1 cellular context compared by ENCODE assay signal in genomic region chr5:98784411-98784810, GRCh38.
TF ChIP-seq lines count a peak whose summit lies in the region.

No MANE protein-coding gene starts in this region.

TF ChIP-seq in GM23338, 12 proteins besides CTCF, POLR2A, EP300 and RAD21 (continued from another document):
- TF ChIP-seq, protein P1, sequence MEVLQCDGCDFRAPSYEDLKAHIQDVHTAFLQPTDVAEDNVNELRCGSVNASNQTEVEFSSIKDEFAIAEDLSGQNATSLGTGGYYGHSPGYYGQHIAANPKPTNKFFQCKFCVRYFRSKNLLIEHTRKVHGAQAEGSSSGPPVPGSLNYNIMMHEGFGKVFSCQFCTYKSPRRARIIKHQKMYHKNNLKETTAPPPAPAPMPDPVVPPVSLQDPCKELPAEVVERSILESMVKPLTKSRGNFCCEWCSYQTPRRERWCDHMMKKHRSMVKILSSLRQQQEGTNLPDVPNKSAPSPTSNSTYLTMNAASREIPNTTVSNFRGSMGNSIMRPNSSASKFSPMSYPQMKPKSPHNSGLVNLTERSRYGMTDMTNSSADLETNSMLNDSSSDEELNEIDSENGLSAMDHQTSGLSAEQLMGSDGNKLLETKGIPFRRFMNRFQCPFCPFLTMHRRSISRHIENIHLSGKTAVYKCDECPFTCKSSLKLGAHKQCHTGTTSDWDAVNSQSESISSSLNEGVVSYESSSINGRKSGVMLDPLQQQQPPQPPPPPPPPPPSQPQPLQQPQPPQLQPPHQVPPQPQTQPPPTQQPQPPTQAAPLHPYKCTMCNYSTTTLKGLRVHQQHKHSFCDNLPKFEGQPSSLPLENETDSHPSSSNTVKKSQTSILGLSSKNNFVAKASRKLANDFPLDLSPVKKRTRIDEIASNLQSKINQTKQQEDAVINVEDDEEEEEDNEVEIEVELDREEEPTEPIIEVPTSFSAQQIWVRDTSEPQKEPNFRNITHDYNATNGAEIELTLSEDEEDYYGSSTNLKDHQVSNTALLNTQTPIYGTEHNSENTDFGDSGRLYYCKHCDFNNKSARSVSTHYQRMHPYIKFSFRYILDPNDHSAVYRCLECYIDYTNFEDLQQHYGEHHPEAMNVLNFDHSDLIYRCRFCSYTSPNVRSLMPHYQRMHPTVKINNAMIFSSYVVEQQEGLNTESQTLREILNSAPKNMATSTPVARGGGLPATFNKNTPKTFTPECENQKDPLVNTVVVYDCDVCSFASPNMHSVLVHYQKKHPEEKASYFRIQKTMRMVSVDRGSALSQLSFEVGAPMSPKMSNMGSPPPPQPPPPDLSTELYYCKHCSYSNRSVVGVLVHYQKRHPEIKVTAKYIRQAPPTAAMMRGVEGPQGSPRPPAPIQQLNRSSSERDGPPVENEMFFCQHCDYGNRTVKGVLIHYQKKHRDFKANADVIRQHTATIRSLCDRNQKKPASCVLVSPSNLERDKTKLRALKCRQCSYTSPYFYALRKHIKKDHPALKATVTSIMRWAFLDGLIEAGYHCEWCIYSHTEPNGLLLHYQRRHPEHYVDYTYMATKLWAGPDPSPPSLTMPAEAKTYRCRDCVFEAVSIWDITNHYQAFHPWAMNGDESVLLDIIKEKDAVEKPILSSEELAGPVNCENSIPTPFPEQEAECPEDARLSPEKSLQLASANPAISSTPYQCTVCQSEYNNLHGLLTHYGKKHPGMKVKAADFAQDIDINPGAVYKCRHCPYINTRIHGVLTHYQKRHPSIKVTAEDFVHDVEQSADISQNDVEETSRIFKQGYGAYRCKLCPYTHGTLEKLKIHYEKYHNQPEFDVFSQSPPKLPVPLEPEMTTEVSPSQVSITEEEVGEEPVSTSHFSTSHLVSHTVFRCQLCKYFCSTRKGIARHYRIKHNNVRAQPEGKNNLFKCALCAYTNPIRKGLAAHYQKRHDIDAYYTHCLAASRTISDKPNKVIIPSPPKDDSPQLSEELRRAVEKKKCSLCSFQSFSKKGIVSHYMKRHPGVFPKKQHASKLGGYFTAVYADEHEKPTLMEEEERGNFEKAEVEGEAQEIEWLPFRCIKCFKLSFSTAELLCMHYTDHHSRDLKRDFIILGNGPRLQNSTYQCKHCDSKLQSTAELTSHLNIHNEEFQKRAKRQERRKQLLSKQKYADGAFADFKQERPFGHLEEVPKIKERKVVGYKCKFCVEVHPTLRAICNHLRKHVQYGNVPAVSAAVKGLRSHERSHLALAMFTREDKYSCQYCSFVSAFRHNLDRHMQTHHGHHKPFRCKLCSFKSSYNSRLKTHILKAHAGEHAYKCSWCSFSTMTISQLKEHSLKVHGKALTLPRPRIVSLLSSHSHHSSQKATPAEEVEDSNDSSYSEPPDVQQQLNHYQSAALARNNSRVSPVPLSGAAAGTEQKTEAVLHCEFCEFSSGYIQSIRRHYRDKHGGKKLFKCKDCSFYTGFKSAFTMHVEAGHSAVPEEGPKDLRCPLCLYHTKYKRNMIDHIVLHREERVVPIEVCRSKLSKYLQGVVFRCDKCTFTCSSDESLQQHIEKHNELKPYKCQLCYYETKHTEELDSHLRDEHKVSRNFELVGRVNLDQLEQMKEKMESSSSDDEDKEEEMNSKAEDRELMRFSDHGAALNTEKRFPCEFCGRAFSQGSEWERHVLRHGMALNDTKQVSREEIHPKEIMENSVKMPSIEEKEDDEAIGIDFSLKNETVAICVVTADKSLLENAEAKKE (CRISPR knock-in tag; IDR thresholded peaks at IDR 0.05): no peak
- TF ChIP-seq, protein P2, sequence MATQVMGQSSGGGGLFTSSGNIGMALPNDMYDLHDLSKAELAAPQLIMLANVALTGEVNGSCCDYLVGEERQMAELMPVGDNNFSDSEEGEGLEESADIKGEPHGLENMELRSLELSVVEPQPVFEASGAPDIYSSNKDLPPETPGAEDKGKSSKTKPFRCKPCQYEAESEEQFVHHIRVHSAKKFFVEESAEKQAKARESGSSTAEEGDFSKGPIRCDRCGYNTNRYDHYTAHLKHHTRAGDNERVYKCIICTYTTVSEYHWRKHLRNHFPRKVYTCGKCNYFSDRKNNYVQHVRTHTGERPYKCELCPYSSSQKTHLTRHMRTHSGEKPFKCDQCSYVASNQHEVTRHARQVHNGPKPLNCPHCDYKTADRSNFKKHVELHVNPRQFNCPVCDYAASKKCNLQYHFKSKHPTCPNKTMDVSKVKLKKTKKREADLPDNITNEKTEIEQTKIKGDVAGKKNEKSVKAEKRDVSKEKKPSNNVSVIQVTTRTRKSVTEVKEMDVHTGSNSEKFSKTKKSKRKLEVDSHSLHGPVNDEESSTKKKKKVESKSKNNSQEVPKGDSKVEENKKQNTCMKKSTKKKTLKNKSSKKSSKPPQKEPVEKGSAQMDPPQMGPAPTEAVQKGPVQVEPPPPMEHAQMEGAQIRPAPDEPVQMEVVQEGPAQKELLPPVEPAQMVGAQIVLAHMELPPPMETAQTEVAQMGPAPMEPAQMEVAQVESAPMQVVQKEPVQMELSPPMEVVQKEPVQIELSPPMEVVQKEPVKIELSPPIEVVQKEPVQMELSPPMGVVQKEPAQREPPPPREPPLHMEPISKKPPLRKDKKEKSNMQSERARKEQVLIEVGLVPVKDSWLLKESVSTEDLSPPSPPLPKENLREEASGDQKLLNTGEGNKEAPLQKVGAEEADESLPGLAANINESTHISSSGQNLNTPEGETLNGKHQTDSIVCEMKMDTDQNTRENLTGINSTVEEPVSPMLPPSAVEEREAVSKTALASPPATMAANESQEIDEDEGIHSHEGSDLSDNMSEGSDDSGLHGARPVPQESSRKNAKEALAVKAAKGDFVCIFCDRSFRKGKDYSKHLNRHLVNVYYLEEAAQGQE (IDR thresholded peaks at IDR 0.05; ENCODE audit: unreplicated experiment): no peak
- TF ChIP-seq ZNF331 (CRISPR knock-in tag; IDR thresholded peaks at IDR 0.05; ENCODE audit: low read depth) (no peak), NANOG (IDR thresholded peaks at IDR 0.05; ENCODE audit: borderline replicate concordance) (no peak), POLR2AphosphoS5 (IDR thresholded peaks at IDR 0.05; ENCODE audit: low read depth) (no peak), EZH2 (IDR thresholded peaks at IDR 0.05; ENCODE audit: low read depth, unreplicated experiment) (no peak), ETS1 (IDR thresholded peaks at IDR 0.05) (no peak), CREB1 (CRISPR knock-in tag; IDR thresholded peaks at IDR 0.05; ENCODE audit: low read depth) (no peak), STAT1 (IDR thresholded peaks at IDR 0.05; ENCODE audit: unreplicated experiment) (no peak)
